Comparison of ENCODE assay signal across 23 cellular contexts in genomic region chr2:61005736-61006135, GRCh38.
"Had no signal": no experiment of that assay in that cellular context is flagged by ENCODE, and none has a peak within 500 bp of the region (broad histone marks: within the 10 kb centered on the region; RNA-seq: fewer than 3 reads in every experiment).

No MANE protein-coding gene starts in this region.

- FAIRE-seq: endometrium had no signal

- H3K27me3 ChIP-seq: esophagus squamous epithelium, heart right ventricle, neutrophil, pancreas, stomach, thyroid gland had no signal

- H3K27ac Mint-ChIP-seq: effector memory CD8-positive, alpha-beta T cell; natural killer cell; stimulated activated effector memory CD8-positive, alpha-beta T cell treated with anti-CD3 and anti-CD28 coated beads, Interleukin-12 subunit alpha, Interleukin-12 subunit beta, amount 100 ng/mL, for 72 hours had no signal

- H3K4me3 ChIP-seq: esophagus squamous epithelium, heart right ventricle, lower lobe of right lung, pancreas, thyroid gland had no signal

- H3K4me3 Mint-ChIP-seq: effector memory CD8-positive, alpha-beta T cell; natural killer cell; stimulated activated effector memory CD8-positive, alpha-beta T cell treated with anti-CD3 and anti-CD28 coated beads, Interleukin-12 subunit alpha, Interleukin-12 subunit beta, amount 100 ng/mL, for 72 hours had no signal

- H3K9me3 ChIP-seq: esophagus squamous epithelium, heart right ventricle, lower lobe of right lung, neutrophil, pancreas, stomach, thyroid gland had no signal

- H3K27ac ChIP-seq: esophagus squamous epithelium, heart right ventricle, lower lobe of right lung, neutrophil, stomach, thyroid gland had no signal

- H3K4me1 Mint-ChIP-seq: natural killer cell; stimulated activated effector memory CD8-positive, alpha-beta T cell treated with anti-CD3 and anti-CD28 coated beads, Interleukin-12 subunit alpha, Interleukin-12 subunit beta, amount 100 ng/mL, for 72 hours had no signal

- H3K36me3 ChIP-seq: pancreas, thyroid gland had no signal

- H3K4me1 ChIP-seq: esophagus squamous epithelium, lower lobe of right lung, stomach, thyroid gland had no signal

- ATAC-seq: effector memory CD8-positive, alpha-beta T cell; heart right ventricle; left ventricle myocardium superior; natural killer cell; sciatic nerve; stimulated activated effector memory CD8-positive, alpha-beta T cell treated with anti-CD3 and anti-CD28 coated beads, Interleukin-12 subunit alpha, Interleukin-12 subunit beta, amount 100 ng/mL, for 72 hours had no signal

- H3K9me3 Mint-ChIP-seq: effector memory CD8-positive, alpha-beta T cell; natural killer cell; stimulated activated effector memory CD8-positive, alpha-beta T cell treated with anti-CD3 and anti-CD28 coated beads, Interleukin-12 subunit alpha, Interleukin-12 subunit beta, amount 100 ng/mL, for 72 hours had no signal

- H3K27me3 Mint-ChIP-seq: effector memory CD8-positive, alpha-beta T cell had no signal

- H3K36me3 Mint-ChIP-seq: natural killer cell had no signal

- DNase-seq: cortex of kidney; effector memory CD8-positive, alpha-beta T cell; erythroblast; esophagus squamous epithelium; foreskin melanocyte; glutamatergic neuron; heart right ventricle; hippocampal formation; islet precursor cell; kidney glomerular epithelial cell; left ventricle myocardium superior; lower lobe of right lung; natural killer cell; pancreas; stimulated activated CD4-positive, alpha-beta T cell treated with anti-CD3 and anti-CD28 coated beads, Interleukin-2, amount 100 ng/mL, for 24 hours; stimulated activated CD4-positive, alpha-beta T cell treated with anti-CD3 and anti-CD28 coated beads, Interleukin-4, amount 100 ng/mL, for 24 hours; stimulated activated naive CD4-positive, alpha-beta T cell treated with Interleukin-2 at 50 U/mL for 16 hours; stomach; thyroid gland had no signal
